Comparison of ENCODE assay signal across 26 cellular contexts in genomic region chr16:77943770-77944169, GRCh38.
DNase-seq lines count a peak whose midpoint lies in the region; ATAC-seq lines count a peak whose summit lies in the region.
"Had no signal": no experiment of that assay in that cellular context is flagged by ENCODE, and none has a peak within 500 bp of the region (broad histone marks: within the 10 kb centered on the region; RNA-seq: fewer than 3 reads in every experiment).

No MANE protein-coding gene starts in this region.

- H3K4me1 Mint-ChIP-seq in activated CD4-positive, alpha-beta memory T cell treated with anti-CD3 and anti-CD28 coated beads for 36 hours (ENCODE audit: low read depth) = no peaks in the 10 kb centered on the region
- H3K4me1 Mint-ChIP-seq: activated naive CD8-positive, alpha-beta T cell treated with anti-CD3 and anti-CD28 coated beads for 36 hours; immature natural killer cell; stimulated activated naive CD8-positive, alpha-beta T cell treated with anti-CD3 and anti-CD28 coated beads, Interleukin-15, amount 100 ng/mL, for 72 hours had no signal

- intact Hi-C loops in activated CD4-positive, alpha-beta memory T cell treated with anti-CD3 and anti-CD28 coated beads for 36 hours (cut with micrococcal nuclease) = no loop called here

- CTCF ChIA-PET in activated CD4-positive, alpha-beta memory T cell treated with anti-CD3 and anti-CD28 coated beads for 36 hours (lab: Charles Lee) = interaction anchor here (1.0 kb wide), 1 partner anchor 26 kb away, joined by 3 read pairs; no protein-coding TSS in a partner anchor

- no peak overlapping the region for H3K4me3 Mint-ChIP-seq in activated CD4-positive, alpha-beta memory T cell treated with anti-CD3 and anti-CD28 coated beads for 36 hours
- H3K4me3 Mint-ChIP-seq: activated naive CD8-positive, alpha-beta T cell treated with anti-CD3 and anti-CD28 coated beads for 36 hours; dendritic cell treated with granulocyte-macrophage colony-stimulating factor and Interleukin-4, amounts not matched to agents 40 ng/mL and 50 ng/mL, for 4 days; immature natural killer cell; stimulated activated naive CD8-positive, alpha-beta T cell treated with anti-CD3 and anti-CD28 coated beads, Interleukin-15, amount 100 ng/mL, for 72 hours had no signal

- H3K27ac Mint-ChIP-seq in activated CD4-positive, alpha-beta memory T cell treated with anti-CD3 and anti-CD28 coated beads for 36 hours = no peak overlapping the region
- H3K27ac Mint-ChIP-seq: activated naive CD8-positive, alpha-beta T cell treated with anti-CD3 and anti-CD28 coated beads for 36 hours; activated T-helper 2 cell treated with anti-CD3 and anti-CD28 coated beads, Interferon-gamma antibody, Interleukin-2, Interleukin-4, amounts not matched to agents 10 μg/mL and 5 μg/mL and 100 μg/mL, durations not matched to agents 14 hours and 24 hours and 36 hours; dendritic cell treated with granulocyte-macrophage colony-stimulating factor and Interleukin-4, amounts not matched to agents 40 ng/mL and 50 ng/mL, for 4 days; immature natural killer cell had no signal

- DNase-seq in DMS153 (lab: John Stamatoyannopoulos, UW) (peak; percentile 97), NCI-H1105 (lab: John Stamatoyannopoulos, UW) (peak; percentile 87), NCI-H2029 treated with DMSO at 0.1 percent for 48 hours (lab: John Stamatoyannopoulos, UW) (peak; percentile 63), NCI-H510A treated with DMSO at 0.1 percent for 48 hours (lab: John Stamatoyannopoulos, UW) (peak; percentile 87), medulla oblongata (ENCODE audit: extremely low spot score) (no peak)
- no peak for DNase-seq in activated CD4-positive, alpha-beta memory T cell treated with anti-CD3 and anti-CD28 coated beads for 36 hours
- DNase-seq: activated CD8-positive, alpha-beta memory T cell treated with anti-CD3 and anti-CD28 coated beads, Interleukin-2, amount 50 U/mL, for 4 hours; activated naive CD8-positive, alpha-beta T cell treated with anti-CD3 and anti-CD28 coated beads for 36 hours; Calu3; central memory CD4-positive, alpha-beta T cell; gastrocnemius medialis; GOT3; hippocampal formation; immature natural killer cell; mesendoderm; MG63; NCI-H446 treated with DMSO at 0.1 percent for 48 hours; psoas muscle; stimulated activated naive CD8-positive, alpha-beta T cell treated with anti-CD3 and anti-CD28 coated beads, Interleukin-15, amount 100 ng/mL, for 72 hours; tibial artery; WERI-Rb-1 had no signal

- POLR2A ChIA-PET in activated CD4-positive, alpha-beta memory T cell treated with anti-CD3 and anti-CD28 coated beads for 36 hours (lab: Charles Lee) = no interaction called here

- H3K36me3 Mint-ChIP-seq in activated CD4-positive, alpha-beta memory T cell treated with anti-CD3 and anti-CD28 coated beads for 36 hours = peaks cover 1% of the 10 kb centered on the region
- H3K36me3 Mint-ChIP-seq: activated naive CD8-positive, alpha-beta T cell treated with anti-CD3 and anti-CD28 coated beads for 36 hours; immature natural killer cell had no signal

- H3K27me3 Mint-ChIP-seq in activated CD4-positive, alpha-beta memory T cell treated with anti-CD3 and anti-CD28 coated beads for 36 hours = peaks cover 8% of the 10 kb centered on the region
- H3K27me3 Mint-ChIP-seq: dendritic cell treated with granulocyte-macrophage colony-stimulating factor and Interleukin-4, amounts not matched to agents 40 ng/mL and 50 ng/mL, for 4 days had no signal

- peaks cover 5% of the 10 kb centered on the region for H3K9me3 Mint-ChIP-seq in activated CD4-positive, alpha-beta memory T cell treated with anti-CD3 and anti-CD28 coated beads for 36 hours
- H3K9me3 Mint-ChIP-seq: activated T-helper 2 cell treated with anti-CD3 and anti-CD28 coated beads, Interferon-gamma antibody, Interleukin-2, Interleukin-4, amounts not matched to agents 10 μg/mL and 5 μg/mL and 100 μg/mL, durations not matched to agents 14 hours and 24 hours and 36 hours; immature natural killer cell had no signal

- ATAC-seq in activated CD4-positive, CD25-positive, alpha-beta regulatory T cell treated with anti-CD3 and anti-CD28 coated beads, Interleukin-2, amount 50 U/mL, for 24 hours = no peak
- ATAC-seq in GM19452 (IDR thresholded peaks at IDR 0.05; ENCODE audit: unreplicated experiment) = no peak
- ATAC-seq: gastrocnemius medialis; psoas muscle; SK-N-SH treated with all-trans-retinoic acid at 6 μM for 48 hours; stimulated activated naive CD8-positive, alpha-beta T cell treated with anti-CD3 and anti-CD28 coated beads, Interleukin-15, amount 100 ng/mL, for 72 hours had no signal

Comparison
In these comparisons a context has a peak if more than half of its experiments do, and no peak if none do; other contexts are left out.
1. DNase-seq: peak in DMS153 (single experiment), NCI-H1105 (single experiment), NCI-H2029 treated with DMSO at 0.1 percent for 48 hours (single experiment) and NCI-H510A treated with DMSO at 0.1 percent for 48 hours (single experiment); none in activated CD4-positive, alpha-beta memory T cell treated with anti-CD3 and anti-CD28 coated beads for 36 hours (single experiment) and medulla oblongata (single experiment).